Comparison of ENCODE assay signal across 1 cellular context in genomic region chr6:35247642-35248231, GRCh38.
TF ChIP-seq lines count a peak whose summit lies in the region.

No MANE protein-coding gene starts in this region.

TF ChIP-seq in GM12878, 131 proteins besides CTCF, POLR2A, EP300 and RAD21:
- no peak for TF ChIP-seq CREB1 (IDR thresholded peaks at IDR 0.05; ENCODE audit: low read depth)
- TF ChIP-seq RUNX3 (IDR thresholded peaks at IDR 0.05; ENCODE audit: low read length) = peak; percentile 19; the same call in 1 of the 2 replicates
- TF ChIP-seq IKZF2 (IDR thresholded peaks at IDR 0.05) = peak in 1 of 2 experiments; percentile 13; a peak in 1 of 4 replicates
